ENCODE assay signal across 1 cellular context in genomic region chr19:56085571-56086275, GRCh38.
TF ChIP-seq lines count a peak whose summit lies in the region.

No MANE protein-coding gene starts in this region.

TF ChIP-seq in SK-N-SH, 30 proteins besides CTCF, POLR2A, EP300 and RAD21 (continued from another document):
- TF ChIP-seq MAX (IDR thresholded peaks at IDR 0.05; ENCODE audit: low read depth) (no peak), EZH2phosphoT487 (IDR thresholded peaks at IDR 0.05; ENCODE audit: borderline replicate concordance, low read depth) (no peak), USF2 (IDR thresholded peaks at IDR 0.05; ENCODE audit: borderline replicate concordance, low read depth, low read length) (no peak), RXRA (IDR thresholded peaks at IDR 0.05; ENCODE audit: borderline replicate concordance, low read depth) (no peak), USF1 (IDR thresholded peaks at IDR 0.05; ENCODE audit: borderline replicate concordance, low read depth) (no peak), NRF1 (IDR thresholded peaks at IDR 0.05; ENCODE audit: low read depth, low read length) (no peak), IRF3 (IDR thresholded peaks at IDR 0.05; ENCODE audit: low read depth, low read length) (no peak), JUND (IDR thresholded peaks at IDR 0.05) (no peak)
